ENCODE assay signal across 10 cellular contexts in genomic region chr14:102923201-102923919, GRCh38. TPM values are rescaled to one million over a fixed set of nuclear protein-coding genes. Genes with fewer than 3 reads are reported as not detected.
DNase-seq lines count a peak whose midpoint lies in the region; ATAC-seq, FAIRE-seq and TF ChIP-seq lines count a peak whose summit lies in the region.
"Had no signal": no experiment of that assay in that cellular context is flagged by ENCODE, and none has a peak within 500 bp of the region (broad histone marks: within the 10 kb centered on the region; RNA-seq: fewer than 3 reads in every experiment).

No MANE protein-coding gene starts in this region.

- TF ChIP-seq RAD21 in IMR-90 (IDR thresholded peaks at IDR 0.05; ENCODE audit: low read length), result no peak

- no peak overlapping the region for H3K18ac ChIP-seq in IMR-90 (ENCODE audit: low read depth, low read length)
- no peak overlapping the region for H3K18ac ChIP-seq in neuronal stem cell (ENCODE audit: low read length)

- no peaks in the 10 kb centered on the region for H3K79me2 ChIP-seq in endothelial cell of umbilical vein (ENCODE audit: control insufficient read depth, insufficient read depth, low read length)

- peaks cover 19% of the 10 kb centered on the region for H3K4me1 ChIP-seq in CD4-positive, alpha-beta memory T cell (ENCODE audit: insufficient read depth, low read length)
- H3K4me1 ChIP-seq in IMR-90 (ENCODE audit: control insufficient read depth, insufficient read depth, low read length), result no peaks in the 10 kb centered on the region; the same call in 1 of the 2 replicates
- H3K4me1 ChIP-seq in endothelial cell of umbilical vein (ENCODE audit: control insufficient read depth, extremely low read depth, insufficient read depth, low read length), result peaks cover 6% of the 10 kb centered on the region
- peaks cover 0 to 8% of the 10 kb centered on the region in 2 donors for H3K4me1 ChIP-seq in neuronal stem cell (ENCODE audit: control insufficient read depth in 2 of 2, insufficient read depth in 1 of 2, low read depth in 1 of 2, low read length in 2 of 2)

- 6% methylated on average over 26 of the region's 53 CpGs; no CpG with 5 or more reads in 1 of the 2 experiments for whole genome bisulfite sequencing in IMR-90 (ENCODE audit: extremely low coverage in 2 of 2, insufficient read length in 1 of 2), 2 experiments
- no CpG with 5 or more reads among the region's 53 CpGs for WGBS in neuronal stem cell (ENCODE audit: extremely low coverage in 2 of 2, insufficient read length in 2 of 2, insufficient replicate concordance in 1 of 2), 2 donors

- no peak overlapping the region for H2AK9ac ChIP-seq in IMR-90 (replicated peaks; ENCODE audit: low read depth, low read length, poor library complexity)

- no peak overlapping the region for H2BK15ac ChIP-seq in IMR-90 (ENCODE audit: low read depth, low read length)
- H2BK15ac ChIP-seq in neuronal stem cell (ENCODE audit: low read length), result peak overlapping the region; percentile 87

- H3K27ac ChIP-seq in CD4-positive, alpha-beta memory T cell (ENCODE audit: low read depth, low read length), result no peak overlapping the region
- H3K27ac ChIP-seq in IMR-90 (ENCODE audit: insufficient read depth, low read length) (no peak overlapping the region), endothelial cell of umbilical vein (ENCODE audit: insufficient read depth, low read depth, low read length) (no peak overlapping the region), neuronal stem cell (replicated peaks; ENCODE audit: low read length) (no peak overlapping the region)

- no peak overlapping the region for H4K8ac ChIP-seq in IMR-90 (ENCODE audit: low read depth in 2 of 2, low read length in 2 of 2)
- H4K8ac ChIP-seq in neuronal stem cell (ENCODE audit: low read depth, low read length), result no peak overlapping the region

- no peaks in the 10 kb centered on the region for H4K20me1 ChIP-seq in IMR-90 (ENCODE audit: insufficient read depth, low read length)
- no peaks in the 10 kb centered on the region for H4K20me1 ChIP-seq in endothelial cell of umbilical vein (replicated peaks; ENCODE audit: control insufficient read depth, extremely low read depth, insufficient read depth, low read length)

- H3K4me2 ChIP-seq in IMR-90 (ENCODE audit: low read depth, low read length) (peak overlapping the region; percentile 31; the same call in 1 of the 2 replicates), endothelial cell of umbilical vein (ENCODE audit: insufficient read depth, low read length) (no peak overlapping the region), neuronal stem cell (ENCODE audit: insufficient read depth, low read length, poor library complexity, severe bottlenecking) (no peak overlapping the region)

- H3K9me1 ChIP-seq in IMR-90 (ENCODE audit: insufficient read depth, low read length), result 0 out of 2 replicates have a peak, but pooled peaks cover 3% of the 10 kb centered on the region
- H3K9me1 ChIP-seq in endothelial cell of umbilical vein (replicated peaks; ENCODE audit: control insufficient read depth, extremely low read depth, insufficient read depth, low read length), result no peaks in the 10 kb centered on the region

- CTCF ChIA-PET in CD4-positive, alpha-beta memory T cell (lab: Charles Lee; ENCODE audit: partially characterized antibody), result no interaction called here
- CTCF ChIA-PET in IMR-90 (lab: Yijun Ruan, JAX), result no interaction called here
- CTCF ChIA-PET in endothelial cell of umbilical vein (lab: Charles Lee), result interaction anchor here (1.1 to 2.6 kb wide), 2 partner anchors 149 to 229 kb away, joined by 4 to 9 read pairs; no protein-coding TSS in a partner anchor

- no peaks in the 10 kb centered on the region for H3K9me3 Mint-ChIP-seq in CD4-positive, alpha-beta memory T cell

- H3K4ac ChIP-seq in IMR-90 (ENCODE audit: low read depth, low read length) (no peak overlapping the region), neuronal stem cell (ENCODE audit: low read length) (no peak overlapping the region)

- peaks cover 5% of the 10 kb centered on the region for H3K27me3 ChIP-seq in CD4-positive, alpha-beta memory T cell (ENCODE audit: insufficient read depth, low read length)
- H3K27me3 ChIP-seq in IMR-90 (ENCODE audit: control insufficient read depth, insufficient read depth, low read length), result peaks cover 61% of the 10 kb centered on the region
- H3K27me3 ChIP-seq in endothelial cell of umbilical vein (ENCODE audit: control insufficient read depth in 2 of 2, insufficient read depth in 2 of 2, low read length in 2 of 2), result peaks cover 38 to 50% of the 10 kb centered on the region in 2 experiments
- peaks cover 4 to 42% (median 20%) of the 10 kb centered on the region in 3 experiments for H3K27me3 ChIP-seq in neuronal stem cell (ENCODE audit: control insufficient read depth in 3 of 3, insufficient read depth in 3 of 3, low read depth in 1 of 3, low read length in 3 of 3)

- H4K91ac ChIP-seq in IMR-90 (ENCODE audit: insufficient read depth, low read depth, low read length) (no peak overlapping the region), neuronal stem cell (ENCODE audit: low read depth, low read length, poor library complexity) (no peak overlapping the region)

- no peak for DNase-seq in CD4-positive, alpha-beta memory T cell
- DNase-seq in IMR-90 (no peak), endothelial cell of umbilical vein (ENCODE audit: low read depth, low spot score) (no peak), neuronal stem cell (ENCODE audit: low spot score) (no peak), NCI-H2029 treated with DMSO at 0.1 percent for 48 hours (lab: John Stamatoyannopoulos, UW) (no peak), GM10266 (ENCODE audit: extremely low spot score) (no peak), OCI-M2 (lab: John Stamatoyannopoulos, UW; ENCODE audit: unreplicated experiment) (no peak)
- DNase-seq: NCI-H2029, substantia nigra had no signal

- peak overlapping the region; percentile 49 for H2BK12ac ChIP-seq in neuronal stem cell (ENCODE audit: low read length)

- H2AFZ ChIP-seq in IMR-90 (replicated peaks; ENCODE audit: low read length, poor library complexity) (peak overlapping the region; percentile 64), endothelial cell of umbilical vein (ENCODE audit: low read depth, low read length) (no peak overlapping the region), neuronal stem cell (ENCODE audit: low read length) (no peak overlapping the region)

- intact Hi-C loops in CD4-positive, alpha-beta memory T cell (cut with micrococcal nuclease), result no loop called here
- intact Hi-C loops in IMR-90 (cut with micrococcal nuclease), result no loop called here
- intact Hi-C loops in endothelial cell of umbilical vein (cut with micrococcal nuclease), result no loop called here

- H2AK5ac ChIP-seq in IMR-90 (ENCODE audit: low read depth, low read length), result no peak overlapping the region
- peak overlapping the region; percentile 25 for H2AK5ac ChIP-seq in neuronal stem cell (ENCODE audit: low read depth, low read length)

- FAIRE-seq in endothelial cell of umbilical vein (lab: Jason Lieb, UNC), result no peak

- no peaks in the 10 kb centered on the region for H3K79me1 ChIP-seq in IMR-90 (ENCODE audit: low read depth in 1 of 2, low read length in 2 of 2)
- no peaks in the 10 kb centered on the region for H3K79me1 ChIP-seq in neuronal stem cell (ENCODE audit: low read depth, low read length)

- BruUV-seq in IMR-90 (replicated peaks; lab: Mats Ljungman, UMichigan), result no TSS peak
- no TSS peak for BruUV-seq in endothelial cell of umbilical vein (replicated peaks; lab: Mats Ljungman, UMichigan)

- in situ Hi-C loops in IMR-90 (cut with MboI; ENCODE audit: low sequenced_read_pairs), result no loop called here

- no peak for TF ChIP-seq CTCF in IMR-90 (conservative IDR thresholded peaks at IDR 0.05; ENCODE audit: low read depth, low read length)
- TF ChIP-seq CTCF in endothelial cell of umbilical vein (IDR thresholded peaks at IDR 0.05; ENCODE audit: extremely low read depth in 1 of 2, insufficient read depth in 1 of 2, low read depth in 1 of 2, low read length in 2 of 2), result no peak
- no peak for TF ChIP-seq CTCF in GM10266 (IDR thresholded peaks at IDR 0.05; ENCODE audit: control insufficient read depth, insufficient read depth, low read depth, missing control alignments)

- H4K5ac ChIP-seq in IMR-90 (ENCODE audit: low read depth, low read length), result no peak overlapping the region

- dilution Hi-C loops in IMR-90 (cut with HindIII; ENCODE audit: low sequenced_read_pairs, unreplicated experiment), result no loop called here
- dilution Hi-C loops in endothelial cell of umbilical vein (cut with MboI; ENCODE audit: extremely low pct_ligation_motif_present, low sequenced_read_pairs), result no loop called here

- H3K36me3 Mint-ChIP-seq in CD4-positive, alpha-beta memory T cell, result no peaks in the 10 kb centered on the region

- H3K4me3 ChIP-seq in CD4-positive, alpha-beta memory T cell (ENCODE audit: low read length in 2 of 2), result peak overlapping the region; percentile 11 to 28
- H3K4me3 ChIP-seq in IMR-90 (ENCODE audit: insufficient read depth, low read depth, low read length), result peak overlapping the region; percentile 17; the same call in 1 of the 2 replicates
- H3K4me3 ChIP-seq in endothelial cell of umbilical vein (replicated peaks in 1 of 3; ENCODE audit: insufficient read depth in 1 of 3, low read depth in 1 of 3, low read length in 3 of 3), result no peak overlapping the region
- H3K4me3 ChIP-seq in neuronal stem cell (ENCODE audit: low read length in 2 of 2), result no peak overlapping the region

- no peak overlapping the region for H3K14ac ChIP-seq in IMR-90 (replicated peaks; ENCODE audit: low read depth, low read length)
- H3K14ac ChIP-seq in neuronal stem cell (ENCODE audit: low read length), result no peak overlapping the region

- peaks cover 2 to 29% (median 10%) of the 10 kb centered on the region in 4 donors for H3K4me1 Mint-ChIP-seq in CD4-positive, alpha-beta memory T cell

- no peaks in the 10 kb centered on the region for H3K36me3 ChIP-seq in CD4-positive, alpha-beta memory T cell (ENCODE audit: insufficient read depth, low read length)
- no peaks in the 10 kb centered on the region for H3K36me3 ChIP-seq in IMR-90 (ENCODE audit: control insufficient read depth, insufficient read depth, low read length)
- no peaks in the 10 kb centered on the region for H3K36me3 ChIP-seq in endothelial cell of umbilical vein (ENCODE audit: control insufficient read depth in 2 of 2, extremely low read depth in 1 of 2, insufficient read depth in 2 of 2, low read length in 2 of 2)
- no peaks in the 10 kb centered on the region for H3K36me3 ChIP-seq in neuronal stem cell (replicated peaks in 1 of 2; ENCODE audit: control insufficient read depth in 2 of 2, insufficient read depth in 2 of 2, low read length in 2 of 2)

- no peak; the same call in 1 of the 2 replicates for ATAC-seq in IMR-90 (ENCODE audit: low read depth)
- ATAC-seq in HG03571 (IDR thresholded peaks at IDR 0.05; ENCODE audit: unreplicated experiment), result no peak

- H3K56ac ChIP-seq in IMR-90 (ENCODE audit: extremely low read depth, insufficient read depth, low read length), result no peak overlapping the region

- H3K9ac ChIP-seq in IMR-90 (ENCODE audit: low read depth, low read length) (no peak overlapping the region), endothelial cell of umbilical vein (replicated peaks; ENCODE audit: extremely low read depth, insufficient read depth, low read length) (no peak overlapping the region), neuronal stem cell (ENCODE audit: low read depth, low read length, poor library complexity) (no peak overlapping the region)

- H3K9me3 ChIP-seq in CD4-positive, alpha-beta memory T cell (ENCODE audit: control insufficient read depth in 1 of 2, low read length in 2 of 2), result no peaks in the 10 kb centered on the region
- H3K9me3 ChIP-seq in IMR-90 (ENCODE audit: control insufficient read depth, insufficient read depth, low read length) (peaks cover 2% of the 10 kb centered on the region; the same call in 1 of the 2 replicates), endothelial cell of umbilical vein (replicated peaks; ENCODE audit: control insufficient read depth, insufficient read depth, low read length) (no peaks in the 10 kb centered on the region), neuronal stem cell (replicated peaks in 1 of 2; ENCODE audit: control insufficient read depth in 2 of 2, insufficient read depth in 1 of 2, low read depth in 1 of 2, low read length in 2 of 2) (peaks cover 6 to 8% of the 10 kb centered on the region in 2 donors)

- POLR2A ChIA-PET in CD4-positive, alpha-beta memory T cell (lab: Charles Lee; ENCODE audit: partially characterized antibody), result interaction anchor here (1.8 kb wide), 1 partner anchor 23 kb away, joined by 7 read pairs; no protein-coding TSS in a partner anchor
- POLR2A ChIA-PET in IMR-90 (lab: Charles Lee; ENCODE audit: unreplicated experiment) (no interaction called here), endothelial cell of umbilical vein (lab: Charles Lee) (no interaction called here)

- H2BK20ac ChIP-seq in IMR-90 (ENCODE audit: low read depth, low read length), result no peak overlapping the region

- H2BK120ac ChIP-seq in IMR-90 (ENCODE audit: low read depth, low read length), result no peak overlapping the region
- H2BK120ac ChIP-seq in neuronal stem cell (ENCODE audit: low read depth, low read length), result no peak overlapping the region

- H3K27me3 Mint-ChIP-seq in CD4-positive, alpha-beta memory T cell, result peaks cover 7% of the 10 kb centered on the region in 2 donors

- H2BK5ac ChIP-seq in IMR-90 (ENCODE audit: low read depth, low read length, poor library complexity, severe bottlenecking) (no peak overlapping the region), neuronal stem cell (ENCODE audit: low read length) (no peak overlapping the region)

- TF ChIP-seq POLR2A in IMR-90 (IDR thresholded peaks at IDR 0.05; ENCODE audit: low read depth, low read length) (no peak), endothelial cell of umbilical vein (IDR thresholded peaks at IDR 0.05; ENCODE audit: low read depth, low read length) (no peak)

- peak overlapping the region in 3 of 7 donors; percentile 23 to 76 (median 31) for H3K27ac Mint-ChIP-seq in CD4-positive, alpha-beta memory T cell

- peak overlapping the region; percentile 46 to 75 (median 74) for H3K4me3 Mint-ChIP-seq in CD4-positive, alpha-beta memory T cell

- H3K23ac ChIP-seq in IMR-90 (ENCODE audit: low read depth, low read length) (no peak overlapping the region), neuronal stem cell (ENCODE audit: low read depth, low read length, poor library complexity) (peak overlapping the region; percentile 69)

RNA-seq across cellular contexts. Expression of gene AMN, which starts 0.9 kb away (rescaled TPM):
- 1 to 10 TPM; 5.1 to 7.1 TPM for total RNA-seq in CD4-positive, alpha-beta memory T cell
- 1 to 10 TPM in 1 of 2 donors, under 1 TPM in 1; 0.77 to 2.1 TPM for polyA plus RNA-seq in CD4-positive, alpha-beta memory T cell
- total RNA-seq in IMR-90 (2012; rRNA removed) (under 0.01 TPM in 1 of 2 replicates, not detected in the other), endothelial cell of umbilical vein (not detected in 2 replicates)
- polyA plus RNA-seq in IMR-90 (2012; rRNA removed) (0.11 and 0.24 TPM in 2 replicates), endothelial cell of umbilical vein (0.03 and 0.05 TPM in 2 replicates)
- 0.08 and 0.37 TPM in 2 replicates for polyA plus RNA-seq in IMR-90 (2012; cell fraction: cytosol; rRNA removed)
- polyA plus RNA-seq in IMR-90 (2012; cell fraction: nucleus; rRNA removed; ENCODE audit: low replicate concordance), result 0.95 and 3.4 TPM in 2 replicates
- not detected in 2 replicates for polyA plus RNA-seq in endothelial cell of umbilical vein (2011; cell fraction: cytosol; rRNA removed)
- polyA plus RNA-seq in endothelial cell of umbilical vein (2011; cell fraction: nucleus; rRNA removed), result 0.13 and 0.25 TPM in 2 replicates
- polyA plus RNA-seq in endothelial cell of umbilical vein (2012), result not detected in 2 replicates
- polyA minus RNA-seq in endothelial cell of umbilical vein, result not detected in 2 replicates
- polyA minus RNA-seq in endothelial cell of umbilical vein (2011; cell fraction: cytosol; rRNA and poly(A)+ RNA removed), result not detected
- polyA minus RNA-seq in endothelial cell of umbilical vein (2011; cell fraction: nucleus; rRNA and poly(A)+ RNA removed), result 0.19 TPM in 1 of 2 replicates, not detected in the other
- 0.46 TPM for polyA plus RNA-seq in neuronal stem cell (2013, experiment 1 of 2)
- polyA plus RNA-seq in neuronal stem cell (2013, experiment 2 of 2), result 0.28 TPM

Comparison
In these comparisons a context has a peak if more than half of its experiments do, and no peak if none do; other contexts are left out.
1. H3K4me3 ChIP-seq: peak in CD4-positive, alpha-beta memory T cell (2 of 2) and IMR-90 (single experiment); none in endothelial cell of umbilical vein (0 of 3) and neuronal stem cell (0 of 2).